1 cellular context compared by ENCODE assay signal in the genomic region with DNA sequence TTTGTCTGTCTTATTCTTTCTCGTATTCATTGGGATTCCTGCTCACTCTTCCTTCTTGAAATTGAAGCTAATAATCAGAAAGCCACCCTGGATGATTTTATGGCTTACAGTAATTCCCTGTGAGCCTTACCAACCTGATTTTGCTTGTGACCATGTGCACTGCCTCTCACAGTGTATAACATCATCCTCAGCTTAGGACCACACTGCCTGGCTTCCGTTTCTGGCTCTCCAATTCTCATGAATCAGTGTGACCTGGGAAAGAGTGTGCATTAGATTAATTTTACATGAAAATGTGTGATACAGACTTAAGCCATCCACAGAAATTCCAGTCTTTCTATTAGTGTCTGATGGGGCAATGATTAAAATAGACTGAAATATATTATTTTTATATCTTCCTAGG.
TF ChIP-seq lines count a peak whose summit lies in the region.

No MANE protein-coding gene starts in this region.

TF ChIP-seq in liver, 16 proteins besides CTCF, POLR2A, EP300 and RAD21 (continued from another document):
- TF ChIP-seq ZBTB33 (IDR thresholded peaks at IDR 0.05) (no peak), FOXA2 (IDR thresholded peaks at IDR 0.05) (no peak), RXRA (IDR thresholded peaks at IDR 0.05) (no peak), FOXA1 (IDR thresholded peaks at IDR 0.05) (no peak), GABPA (IDR thresholded peaks at IDR 0.05 in 1 of 2, conservative IDR thresholded peaks at IDR 0.05 in 1 of 2) (no peak)
